Comparison of ENCODE assay signal across 1 cellular context in the genomic region with DNA sequence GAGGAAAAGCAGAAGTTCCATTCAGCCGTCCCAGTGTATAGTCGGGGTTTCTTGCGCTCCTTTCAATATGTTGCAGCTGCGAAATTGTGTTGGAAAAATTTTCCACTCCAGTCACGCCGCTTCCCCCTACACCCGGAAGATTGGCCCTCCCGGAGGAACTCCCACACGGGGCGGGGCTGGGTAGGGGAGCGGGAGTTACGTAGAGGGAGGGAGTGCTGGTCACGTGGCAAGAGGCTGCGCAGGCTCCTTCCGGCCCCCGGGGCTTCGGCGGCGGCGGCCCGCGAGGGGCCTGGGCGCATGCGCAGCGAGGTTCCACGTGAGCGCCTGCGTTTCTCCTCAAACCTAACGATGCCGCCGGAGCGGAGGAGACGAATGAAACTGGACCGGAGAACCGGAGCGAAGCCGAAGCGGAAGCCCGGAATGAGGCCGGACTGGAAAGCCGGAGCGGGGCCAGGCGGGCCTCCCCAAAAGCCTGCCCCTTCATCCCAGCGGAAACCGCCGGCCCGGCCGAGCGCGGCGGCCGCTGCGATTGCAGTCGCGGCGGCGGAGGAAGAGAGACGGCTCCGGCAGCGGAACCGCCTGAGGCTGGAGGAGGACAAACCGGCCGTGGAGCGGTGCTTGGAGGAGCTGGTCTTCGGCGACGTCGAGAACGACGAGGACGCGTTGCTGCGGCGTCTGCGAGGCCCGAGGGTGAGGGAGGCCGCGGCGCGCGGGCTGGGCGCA.
TF ChIP-seq lines count a peak whose summit lies in the region.

Gene UTP18 (plus strand): TSS at position 310 of the 723 bp plus-strand sequence. CDS start 39 bp downstream, at position 349.

TF ChIP-seq in K562, 482 proteins besides CTCF, POLR2A, EP300 and RAD21 (continued from another document and continues in another):
- TF ChIP-seq ZNF431 (CRISPR knock-in tag; IDR thresholded peaks at IDR 0.05) = 0 out of 2 replicates have a peak, but pooled peaks have one; percentile 25
- TF ChIP-seq ZNF165 (CRISPR knock-in tag; IDR thresholded peaks at IDR 0.05; ENCODE audit: borderline replicate concordance) = peak; percentile 66; the same call in 1 of the 2 replicates
- TF ChIP-seq SMARCC2 (IDR thresholded peaks at IDR 0.05; ENCODE audit: low read depth) = no peak
- TF ChIP-seq ZNF217 (CRISPR knock-in tag; IDR thresholded peaks at IDR 0.05) = no peak
- TF ChIP-seq, protein P1, sequence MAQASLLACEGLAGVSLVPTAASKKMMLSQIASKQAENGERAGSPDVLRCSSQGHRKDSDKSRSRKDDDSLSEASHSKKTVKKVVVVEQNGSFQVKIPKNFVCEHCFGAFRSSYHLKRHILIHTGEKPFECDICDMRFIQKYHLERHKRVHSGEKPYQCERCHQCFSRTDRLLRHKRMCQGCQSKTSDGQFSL (CRISPR knock-in tag; IDR thresholded peaks at IDR 0.05) = 0 out of 2 replicates have a peak, but pooled peaks have one; percentile 35
- TF ChIP-seq, protein P1 (tag; IDR thresholded peaks at IDR 0.05) = no peak
- TF ChIP-seq ZNF449 (CRISPR knock-in tag; IDR thresholded peaks at IDR 0.05) = no peak
- TF ChIP-seq FUS (optimal IDR thresholded peaks at IDR 0.05; ENCODE audit: low read depth, low read length) = no peak
- TF ChIP-seq, protein P2, sequence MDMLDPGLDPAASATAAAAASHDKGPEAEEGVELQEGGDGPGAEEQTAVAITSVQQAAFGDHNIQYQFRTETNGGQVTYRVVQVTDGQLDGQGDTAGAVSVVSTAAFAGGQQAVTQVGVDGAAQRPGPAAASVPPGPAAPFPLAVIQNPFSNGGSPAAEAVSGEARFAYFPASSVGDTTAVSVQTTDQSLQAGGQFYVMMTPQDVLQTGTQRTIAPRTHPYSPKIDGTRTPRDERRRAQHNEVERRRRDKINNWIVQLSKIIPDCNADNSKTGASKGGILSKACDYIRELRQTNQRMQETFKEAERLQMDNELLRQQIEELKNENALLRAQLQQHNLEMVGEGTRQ (CRISPR knock-in tag; IDR thresholded peaks at IDR 0.05) = peak; percentile 97
- TF ChIP-seq DEAF1 (CRISPR knock-in tag; IDR thresholded peaks at IDR 0.05) = no peak
- no peak for TF ChIP-seq ATF1 (CRISPR knock-in tag; IDR thresholded peaks at IDR 0.05)
- TF ChIP-seq ATF1 (tag; IDR thresholded peaks at IDR 0.05) = peak; percentile 94
- peak; percentile 94 for TF ChIP-seq TCF7L2 (IDR thresholded peaks at IDR 0.05; ENCODE audit: low read depth, low read length)
- no peak for TF ChIP-seq PTBP1 (IDR thresholded peaks at IDR 0.05; ENCODE audit: low read depth, low read length)
- peak in 1 of 2 experiments; percentile 25; a peak in 1 of 4 replicates for TF ChIP-seq SIX5 (IDR thresholded peaks at IDR 0.05; ENCODE audit: borderline replicate concordance in 1 of 2, insufficient read depth in 1 of 2, low read depth in 1 of 2, low read length in 2 of 2)
- TF ChIP-seq KDM5B (IDR thresholded peaks at IDR 0.05; ENCODE audit: insufficient replicate concordance, low read depth, low read length) = peak; percentile 52
- peak; percentile 55 for TF ChIP-seq SIN3B (IDR thresholded peaks at IDR 0.05; ENCODE audit: low read depth)
- TF ChIP-seq BRD9 (IDR thresholded peaks at IDR 0.05; ENCODE audit: low read depth, partially characterized antibody) = no peak
- TF ChIP-seq BRD4 (IDR thresholded peaks at IDR 0.05) = peak; percentile 96; the same call in 1 of the 2 replicates
- 0 out of 2 replicates have a peak, but pooled peaks have one; percentile 48 for TF ChIP-seq NR2C2 (CRISPR knock-in tag; IDR thresholded peaks at IDR 0.05)
- TF ChIP-seq NR2C2 (tag; IDR thresholded peaks at IDR 0.05) = peak; percentile 94
- TF ChIP-seq, protein P3, sequence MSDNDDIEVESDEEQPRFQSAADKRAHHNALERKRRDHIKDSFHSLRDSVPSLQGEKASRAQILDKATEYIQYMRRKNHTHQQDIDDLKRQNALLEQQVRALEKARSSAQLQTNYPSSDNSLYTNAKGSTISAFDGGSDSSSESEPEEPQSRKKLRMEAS (CRISPR knock-in tag; IDR thresholded peaks at IDR 0.05) = peak; percentile 81; the same call in 1 of the 2 replicates
- TF ChIP-seq ZNF77 (CRISPR knock-in tag; IDR thresholded peaks at IDR 0.05) = no peak
- TF ChIP-seq NR3C1 (CRISPR knock-in tag; IDR thresholded peaks at IDR 0.05) = peak; percentile 52; the same call in 1 of the 2 replicates
- no peak for TF ChIP-seq ZNF184 (CRISPR knock-in tag; IDR thresholded peaks at IDR 0.05)
- peak; percentile 92 for TF ChIP-seq ZBTB2 (IDR thresholded peaks at IDR 0.05)
- no peak; the same call in 1 of the 2 replicates for TF ChIP-seq E2F1 (CRISPR knock-in tag; IDR thresholded peaks at IDR 0.05)
- TF ChIP-seq, protein P4, sequence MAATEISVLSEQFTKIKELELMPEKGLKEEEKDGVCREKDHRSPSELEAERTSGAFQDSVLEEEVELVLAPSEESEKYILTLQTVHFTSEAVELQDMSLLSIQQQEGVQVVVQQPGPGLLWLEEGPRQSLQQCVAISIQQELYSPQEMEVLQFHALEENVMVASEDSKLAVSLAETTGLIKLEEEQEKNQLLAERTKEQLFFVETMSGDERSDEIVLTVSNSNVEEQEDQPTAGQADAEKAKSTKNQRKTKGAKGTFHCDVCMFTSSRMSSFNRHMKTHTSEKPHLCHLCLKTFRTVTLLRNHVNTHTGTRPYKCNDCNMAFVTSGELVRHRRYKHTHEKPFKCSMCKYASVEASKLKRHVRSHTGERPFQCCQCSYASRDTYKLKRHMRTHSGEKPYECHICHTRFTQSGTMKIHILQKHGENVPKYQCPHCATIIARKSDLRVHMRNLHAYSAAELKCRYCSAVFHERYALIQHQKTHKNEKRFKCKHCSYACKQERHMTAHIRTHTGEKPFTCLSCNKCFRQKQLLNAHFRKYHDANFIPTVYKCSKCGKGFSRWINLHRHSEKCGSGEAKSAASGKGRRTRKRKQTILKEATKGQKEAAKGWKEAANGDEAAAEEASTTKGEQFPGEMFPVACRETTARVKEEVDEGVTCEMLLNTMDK (IDR thresholded peaks at IDR 0.05; ENCODE audit: borderline replicate concordance, insufficient read depth, low read depth, low read length, poor library complexity, severe bottlenecking) = no peak
- TF ChIP-seq CTBP1 (IDR thresholded peaks at IDR 0.05; ENCODE audit: borderline replicate concordance) = peak; percentile 88
- 0 out of 2 replicates have a peak, but pooled peaks have one; percentile 15 for TF ChIP-seq POLR2AphosphoS5 (IDR thresholded peaks at IDR 0.05; ENCODE audit: control insufficient read depth, insufficient read depth, low read depth, low read length)
- TF ChIP-seq U2AF2 (optimal IDR thresholded peaks at IDR 0.05; ENCODE audit: low read depth, low read length) = no peak
- peak; percentile 67 for TF ChIP-seq HES1 (IDR thresholded peaks at IDR 0.05; ENCODE audit: low read depth)
- peak in 1 of 2 experiments; percentile 74; a peak in 2 of 4 replicates for TF ChIP-seq ZNF318 (IDR thresholded peaks at IDR 0.05; ENCODE audit: borderline replicate concordance in 1 of 2, low read depth in 1 of 2)
- TF ChIP-seq CBFA2T2 (conservative IDR thresholded peaks at IDR 0.05) = peak; percentile 81
- 0 out of 2 replicates have a peak, but pooled peaks have one; percentile 4 for TF ChIP-seq JUN (IDR thresholded peaks at IDR 0.05; ENCODE audit: borderline replicate concordance, low read depth, low read length)
- no peak for TF ChIP-seq JUN (CRISPR knock-in tag; IDR thresholded peaks at IDR 0.05; ENCODE audit: borderline replicate concordance)
- no peak; the same call in 1 of the 2 replicates for TF ChIP-seq TRIM28 (IDR thresholded peaks at IDR 0.05)
